ENCODE assay signal across 1 cellular context in the genomic region with DNA sequence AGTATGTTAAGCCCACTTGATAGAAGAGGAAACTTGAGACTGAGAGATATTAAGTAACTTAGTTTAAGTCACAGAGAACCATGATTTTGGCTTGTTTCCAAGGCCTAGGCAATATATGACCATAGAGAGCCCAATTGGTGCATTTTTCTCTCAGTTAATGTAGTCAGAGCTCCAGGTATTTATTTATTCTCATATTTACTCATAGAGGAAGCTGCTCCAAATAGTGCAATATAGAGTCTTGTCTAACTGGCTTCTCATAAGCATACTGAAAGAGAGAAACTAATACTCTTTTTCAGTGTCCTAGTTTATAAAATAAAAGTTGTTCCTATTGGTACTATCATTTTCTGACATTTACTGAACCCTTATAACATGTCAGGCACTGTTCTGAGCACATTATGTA.
A peak's percentile ranks its signal among the peaks of the same experiment; 100 is the strongest.
TF ChIP-seq lines count a peak whose summit lies in the region.

No MANE protein-coding gene starts in this region.

TF ChIP-seq in K562, 482 proteins besides CTCF, POLR2A, EP300 and RAD21:
- 0 out of 2 replicates have a peak, but pooled peaks have one; percentile 20 for TF ChIP-seq NFIC (IDR thresholded peaks at IDR 0.05)
- TF ChIP-seq FOSL1 (tag; conservative IDR thresholded peaks at IDR 0.05), result no peak
